ENCODE assay signal across 10 cellular contexts in the genomic region with DNA sequence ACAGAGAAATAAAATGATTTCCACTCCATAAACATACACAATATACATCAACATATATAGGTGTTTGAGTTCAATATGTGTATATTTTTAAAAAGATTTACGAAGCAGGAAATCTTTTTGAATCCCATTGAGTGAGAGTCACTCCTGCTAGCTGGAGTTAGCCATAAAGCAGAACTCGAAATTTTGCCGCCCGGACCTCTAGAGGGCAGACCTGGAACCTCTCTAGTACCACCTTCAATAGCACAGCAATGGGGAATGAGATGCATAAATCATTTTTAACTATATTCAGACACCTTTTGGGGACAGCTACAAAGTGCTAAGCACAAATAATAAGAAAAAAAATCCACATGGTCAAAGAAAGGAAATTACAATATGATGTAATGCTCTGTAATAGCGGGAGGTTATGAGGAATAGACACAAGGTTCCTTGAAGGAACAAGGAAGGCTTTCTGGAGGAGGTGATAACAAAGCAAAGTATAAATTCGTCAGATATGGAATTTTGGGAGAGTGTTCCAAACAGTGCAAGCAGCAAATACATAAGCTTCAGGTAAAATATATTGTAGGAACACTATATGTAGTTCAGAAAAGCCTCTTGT.
A peak's percentile ranks its signal among the peaks of the same experiment; 100 is the strongest.
DNase-seq lines count a peak whose midpoint lies in the region; ATAC-seq and TF ChIP-seq lines count a peak whose summit lies in the region.
"Had no signal": no experiment of that assay in that cellular context is flagged by ENCODE, and none has a peak within 500 bp of the region (broad histone marks: within the 10 kb centered on the region; RNA-seq: fewer than 3 reads in every experiment).

No MANE protein-coding gene starts in this region.

- no peaks in the 10 kb centered on the region for H3K9me3 ChIP-seq in CD8-positive, alpha-beta memory T cell (ENCODE audit: low read length)

- peak; percentile 21 for TF ChIP-seq CTCF in HL-60 (IDR thresholded peaks at IDR 0.05; ENCODE audit: insufficient read depth, low read length)
- TF ChIP-seq CTCF in RWPE1 (conservative IDR thresholded peaks at IDR 0.05; ENCODE audit: low read depth), result peak; percentile 42
- peak; percentile 64 for TF ChIP-seq CTCF in glutamatergic neuron (IDR thresholded peaks at IDR 0.05; ENCODE audit: partially characterized antibody, unreplicated experiment)
- TF ChIP-seq CTCF in type B pancreatic cell (conservative IDR thresholded peaks at IDR 0.05), result peak; percentile 74

- no peaks in the 10 kb centered on the region for H3K36me3 Mint-ChIP-seq in glutamatergic neuron (ENCODE audit: unreplicated experiment)
- H3K36me3 Mint-ChIP-seq in type B pancreatic cell, result no peaks in the 10 kb centered on the region
- no peaks in the 10 kb centered on the region for H3K36me3 Mint-ChIP-seq in CD8-positive, alpha-beta memory T cell
- H3K36me3 Mint-ChIP-seq: memory B cell had no signal

- H3K36me3 ChIP-seq in CD8-positive, alpha-beta memory T cell (ENCODE audit: insufficient read depth, low read length), result no peaks in the 10 kb centered on the region

- CTCF ChIA-PET in RWPE1 (lab: Yijun Ruan, JAX), result interaction anchor here (0.6 to 1.0 kb wide), 8 partner anchors 10 to 1325 kb away, joined by 3 to 5 read pairs (median 3); no protein-coding TSS in a partner anchor
- CTCF ChIA-PET in CD8-positive, alpha-beta memory T cell (lab: Charles Lee), result no interaction called here

- no peaks in the 10 kb centered on the region for H3K27me3 Mint-ChIP-seq in glutamatergic neuron (ENCODE audit: unreplicated experiment)
- H3K27me3 Mint-ChIP-seq in type B pancreatic cell, result no peaks in the 10 kb centered on the region
- H3K27me3 Mint-ChIP-seq in CD8-positive, alpha-beta memory T cell, result no peaks in the 10 kb centered on the region
- H3K27me3 Mint-ChIP-seq: memory B cell had no signal

- H3K4me3 ChIP-seq in HL-60 (replicated peaks; ENCODE audit: insufficient read depth, low read length), result no peak overlapping the region
- no peak overlapping the region for H3K4me3 ChIP-seq in CD8-positive, alpha-beta memory T cell (ENCODE audit: low read length)
- H3K4me3 ChIP-seq: SK-N-MC had no signal

- H3K27ac ChIP-seq in HL-60 (replicated peaks) (no peak overlapping the region), RWPE1 (no peak overlapping the region)
- H3K27ac ChIP-seq in CD8-positive, alpha-beta memory T cell (ENCODE audit: low read depth, low read length), result no peak overlapping the region
- H3K27ac ChIP-seq: SK-N-MC had no signal

- no peaks in the 10 kb centered on the region for H3K27me3 ChIP-seq in HL-60 (ENCODE audit: insufficient read depth, poor library complexity, severe bottlenecking)
- H3K27me3 ChIP-seq in CD8-positive, alpha-beta memory T cell (ENCODE audit: insufficient read depth, low read length, poor library complexity, severe bottlenecking), result no peaks in the 10 kb centered on the region

- no peak overlapping the region for H3K27ac Mint-ChIP-seq in glutamatergic neuron (ENCODE audit: unreplicated experiment)
- no peak overlapping the region for H3K27ac Mint-ChIP-seq in type B pancreatic cell
- H3K27ac Mint-ChIP-seq in CD8-positive, alpha-beta memory T cell, result no peak overlapping the region
- H3K27ac Mint-ChIP-seq: memory B cell had no signal

- DNase-seq in DMS53 treated with DMSO at 0.1 percent for 48 hours (lab: John Stamatoyannopoulos, UW; ENCODE audit: unreplicated experiment), result peak; percentile 19
- DNase-seq in HL-60 (ENCODE audit: low read depth in 1 of 2, low spot score in 1 of 2), result peak in 1 of 2 experiments; percentile 49
- DNase-seq in RWPE1 (ENCODE audit: low spot score), result peak; percentile 30
- peak; percentile 74 for DNase-seq in glutamatergic neuron
- DNase-seq in type B pancreatic cell (ENCODE audit: extremely low spot score, unreplicated experiment), result no peak
- DNase-seq in NCI-H2196 (lab: John Stamatoyannopoulos, UW; ENCODE audit: unreplicated experiment), result no peak
- DNase-seq in CD8-positive, alpha-beta memory T cell, result no peak

- no peaks in the 10 kb centered on the region for H3K4me1 ChIP-seq in CD8-positive, alpha-beta memory T cell (ENCODE audit: insufficient read depth, low read length)

- ATAC-seq in GM19455 (IDR thresholded peaks at IDR 0.05; ENCODE audit: unreplicated experiment), result peak; percentile 70

- POLR2A ChIA-PET in RWPE1 (lab: Yijun Ruan, JAX; ENCODE audit: low non-redundant PET), result no interaction called here
- POLR2A ChIA-PET in CD8-positive, alpha-beta memory T cell (lab: Charles Lee), result no interaction called here

- H3K4me3 Mint-ChIP-seq in glutamatergic neuron (ENCODE audit: unreplicated experiment) (no peak overlapping the region), type B pancreatic cell (no peak overlapping the region)
- no peak overlapping the region for H3K4me3 Mint-ChIP-seq in CD8-positive, alpha-beta memory T cell
- H3K4me3 Mint-ChIP-seq: memory B cell had no signal

- H3K9me3 Mint-ChIP-seq in glutamatergic neuron (ENCODE audit: unreplicated experiment), result no peaks in the 10 kb centered on the region
- no peaks in the 10 kb centered on the region for H3K9me3 Mint-ChIP-seq in type B pancreatic cell
- H3K9me3 Mint-ChIP-seq in CD8-positive, alpha-beta memory T cell, result peaks cover 0 to 7% (median 0%) of the 10 kb centered on the region in 5 donors
- H3K9me3 Mint-ChIP-seq: memory B cell had no signal

- no peaks in the 10 kb centered on the region for H3K4me1 Mint-ChIP-seq in glutamatergic neuron (ENCODE audit: low read depth, unreplicated experiment)
- no peaks in the 10 kb centered on the region for H3K4me1 Mint-ChIP-seq in type B pancreatic cell (ENCODE audit: unreplicated experiment)
- H3K4me1 Mint-ChIP-seq in CD8-positive, alpha-beta memory T cell, result no peaks in the 10 kb centered on the region
- H3K4me1 Mint-ChIP-seq: memory B cell had no signal

Comparison
In these comparisons a context has a peak if more than half of its experiments do, and no peak if none do; other contexts are left out.
1. DNase-seq: peak in DMS53 treated with DMSO at 0.1 percent for 48 hours (single experiment), RWPE1 (single experiment) and glutamatergic neuron (single experiment); none in type B pancreatic cell (single experiment), NCI-H2196 (single experiment) and CD8-positive, alpha-beta memory T cell (0 of 5).
2. CTCF ChIP-seq: peak in every context shown above with its lines; median percentile 74 in type B pancreatic cell; 64 in glutamatergic neuron; 42 in RWPE1; 21 in HL-60.